Comparison of ENCODE assay signal across 1 cellular context in genomic region chr3:44624696-44625528, GRCh38.
TF ChIP-seq lines count a peak whose summit lies in the region.

Gene ZNF197, plus strand, starts transcription at chr3:44625036. Its CDS starts 4,119 bp downstream, at chr3:44629155.

TF ChIP-seq in HepG2, 621 proteins besides CTCF, POLR2A, EP300 and RAD21 (continued from another document):
- no peak for TF ChIP-seq CEBPZ (IDR thresholded peaks at IDR 0.05; ENCODE audit: low read length)
- peak; percentile 81 for TF ChIP-seq ZFX (CRISPR knock-in tag; IDR thresholded peaks at IDR 0.05; ENCODE audit: low read depth)
- peak; percentile 32; the same call in 1 of the 2 replicates for TF ChIP-seq HDAC1 (CRISPR knock-in tag; IDR thresholded peaks at IDR 0.05)
- peak; percentile 81; the same call in 1 of the 2 replicates for TF ChIP-seq THAP9 (CRISPR knock-in tag; IDR thresholded peaks at IDR 0.05; ENCODE audit: borderline replicate concordance)
- TF ChIP-seq ZGPAT (CRISPR knock-in tag; IDR thresholded peaks at IDR 0.05), result peak; percentile 38; the same call in 1 of the 2 replicates
- no peak for TF ChIP-seq ZNF660 (CRISPR knock-in tag; IDR thresholded peaks at IDR 0.05; ENCODE audit: borderline replicate concordance, low read depth)
- 0 out of 2 replicates have a peak, but pooled peaks have one; percentile 41 for TF ChIP-seq ZNF414 (CRISPR knock-in tag; IDR thresholded peaks at IDR 0.05)
- TF ChIP-seq TMF1 (CRISPR knock-in tag; IDR thresholded peaks at IDR 0.05; ENCODE audit: low read depth), result no peak
- TF ChIP-seq HIC2 (CRISPR knock-in tag; IDR thresholded peaks at IDR 0.05; ENCODE audit: low read depth), result no peak
- no peak for TF ChIP-seq TCF7L2 (IDR thresholded peaks at IDR 0.05; ENCODE audit: low read depth, low read length)
TF ChIP-seq in HepG2: peak in this region for 65.
